4 cellular contexts compared by ENCODE assay signal in the genomic region with DNA sequence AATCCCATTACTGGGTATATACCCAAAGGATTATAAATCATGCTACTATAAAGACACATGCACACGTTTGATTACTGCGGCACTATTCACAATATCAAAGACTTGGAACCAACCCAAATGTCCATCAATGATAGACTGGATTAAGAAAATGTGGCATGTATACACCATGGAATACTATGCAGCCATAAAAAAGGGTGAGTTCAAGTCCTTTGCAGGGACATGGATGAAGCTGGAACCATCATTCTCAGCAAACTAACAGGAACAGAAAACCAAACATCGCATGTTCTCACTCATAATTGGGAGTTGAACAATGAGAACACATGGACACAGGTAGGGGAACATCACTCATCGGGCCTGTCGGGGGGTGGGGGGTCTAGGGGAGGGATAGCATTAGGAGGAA. TPM values are rescaled to one million over a fixed set of nuclear protein-coding genes. Genes with fewer than 3 reads are reported as not detected.
"Had no signal": no experiment of that assay in that cellular context is flagged by ENCODE, and none has a peak within 500 bp of the region (broad histone marks: within the 10 kb centered on the region; RNA-seq: fewer than 3 reads in every experiment).

No MANE protein-coding gene starts in this region.

RNA-seq across cellular contexts. Expression of a gene that starts 54.7 kb away (rescaled TPM):
- total RNA-seq: LHCN-M2, M059J, MCF 10A, NCI-H460 had no signal
